Comparison of ENCODE assay signal across 1 cellular context in genomic region chr9:97529363-97530076, GRCh38.
TF ChIP-seq lines count a peak whose summit lies in the region.

No MANE protein-coding gene starts in this region.

TF ChIP-seq in K562, 482 proteins besides CTCF, POLR2A, EP300 and RAD21 (continued from another document):
- peak; percentile 66; the same call in 1 of the 2 replicates for TF ChIP-seq BCOR (IDR thresholded peaks at IDR 0.05)
- TF ChIP-seq KDM1A (IDR thresholded peaks at IDR 0.05) = peak; percentile 15 to 68; a peak in 3 of 4 replicates
- no peak for TF ChIP-seq SMARCC2 (IDR thresholded peaks at IDR 0.05; ENCODE audit: low read depth)
- peak; percentile 84 for TF ChIP-seq RBM25 (IDR thresholded peaks at IDR 0.05; ENCODE audit: low read depth, low read length, severe bottlenecking)
- 0 out of 2 replicates have a peak, but pooled peaks have one; percentile 20 for TF ChIP-seq ZNF316 (IDR thresholded peaks at IDR 0.05)
- TF ChIP-seq NFE2 (IDR thresholded peaks at IDR 0.05; ENCODE audit: low read depth) = peak; percentile 36; the same call in 1 of the 2 replicates
- peak; percentile 55 for TF ChIP-seq ADNP (tag; IDR thresholded peaks at IDR 0.05)
- TF ChIP-seq HDAC2 (IDR thresholded peaks at IDR 0.05) = 0 out of 2 replicates have a peak, but pooled peaks have one; percentile 48
- TF ChIP-seq PRMT5 (CRISPR knock-in tag; IDR thresholded peaks at IDR 0.05) = no peak
TF ChIP-seq in K562: peak in this region for 10.
